Comparison of ENCODE assay signal across 21 cellular contexts in genomic region chr14:78631551-78631950, GRCh38.
"Had no signal": no experiment of that assay in that cellular context is flagged by ENCODE, and none has a peak within 500 bp of the region (broad histone marks: within the 10 kb centered on the region; RNA-seq: fewer than 3 reads in every experiment).

No MANE protein-coding gene starts in this region.

- H3K27me3 ChIP-seq: gastrocnemius medialis, neutrophil, right lobe of liver, tibial nerve, upper lobe of right lung, uterus had no signal

- ATAC-seq: esophagus mucosa; gastrocnemius medialis; mucosa of descending colon; natural killer cell treated with Interleukin-12 subunit alpha and Interleukin-12 subunit beta and Interleukin-15 and Interleukin-18, amount 100 ng/mL, for 72 hours; pancreas; stimulated activated effector memory CD8-positive, alpha-beta T cell treated with anti-CD3 and anti-CD28 coated beads, Interleukin-12 subunit alpha, Interleukin-12 subunit beta, amount 100 ng/mL, for 72 hours; stimulated activated naive CD8-positive, alpha-beta T cell treated with anti-CD3 and anti-CD28 coated beads, Interleukin-15, Interleukin-2, amounts not matched to agents 100 U/mL and 50 U/mL, for 24 hours; upper lobe of right lung had no signal

- H3K27ac ChIP-seq: coronary artery, gastrocnemius medialis, neutrophil, pancreas, right lobe of liver, thoracic aorta, tibial nerve, upper lobe of right lung, uterus had no signal

- DNase-seq: dermis blood vessel endothelial cell; gastrocnemius medialis; head of caudate nucleus; mucosa of descending colon; naive B cell; pancreas; right lobe of liver; small intestine; stimulated activated CD4-positive, alpha-beta T cell treated with anti-CD3 and anti-CD28 coated beads, Interleukin-15, amount 100 ng/mL, for 24 hours; stimulated activated CD4-positive, alpha-beta T cell treated with anti-CD3 and anti-CD28 coated beads, Interleukin-2, amount 100 ng/mL, for 48 hours; stimulated activated naive CD8-positive, alpha-beta T cell treated with anti-CD3 and anti-CD28 coated beads, Interleukin-15, Interleukin-2, amounts not matched to agents 100 U/mL and 50 U/mL, for 24 hours; upper lobe of right lung; uterus had no signal

- H3K36me3 ChIP-seq: gastrocnemius medialis, neutrophil, pancreas, right lobe of liver, thoracic aorta, tibial nerve, upper lobe of right lung, uterus had no signal

- H3K4me1 ChIP-seq: gastrocnemius medialis, pancreas, right lobe of liver, tibial nerve, upper lobe of right lung, uterus had no signal

- H3K4me3 ChIP-seq: coronary artery, gastrocnemius medialis, lung, mucosa of descending colon, pancreas, right lobe of liver, thoracic aorta, tibial nerve, upper lobe of right lung, uterus had no signal

- H3K9me3 ChIP-seq: gastrocnemius medialis, mucosa of descending colon, neutrophil, pancreas, right lobe of liver, thoracic aorta, tibial nerve, upper lobe of right lung, uterus had no signal
